8 cellular contexts compared by ENCODE assay signal in genomic region chr19:53504345-53504703, GRCh38. TPM values are rescaled to one million over a fixed set of nuclear protein-coding genes. Genes with fewer than 3 reads are reported as not detected.
DNase-seq lines count a peak whose midpoint lies in the region; ATAC-seq, FAIRE-seq and TF ChIP-seq lines count a peak whose summit lies in the region.
"Not testable (repeated sequence)": the region's sequence is repeated elsewhere in the genome, so short reads cannot be mapped to it uniquely, and the experiment has no call there.

No MANE protein-coding gene starts in this region.

- peak; percentile 53 for ATAC-seq in activated CD4-positive, alpha-beta T cell treated with anti-CD3 and anti-CD28 coated beads for 36 hours

- H3K27me3 ChIP-seq in endothelial cell of umbilical vein (ENCODE audit: control insufficient read depth in 2 of 2, insufficient read depth in 2 of 2, low read length in 2 of 2); iPS-18a (ENCODE audit: control insufficient read depth, insufficient read depth, low read length); skeletal muscle tissue (ENCODE audit: control insufficient read depth in 3 of 3, insufficient read depth in 3 of 3, low read length in 3 of 3): not testable (repeated sequence)

- not testable (repeated sequence) for H3K4me1 ChIP-seq in endothelial cell of umbilical vein (ENCODE audit: control insufficient read depth, extremely low read depth, insufficient read depth, low read length); iPS-18a (ENCODE audit: control insufficient read depth, low read depth, low read length); skeletal muscle tissue (ENCODE audit: control insufficient read depth in 3 of 3, insufficient read depth in 3 of 3, low read length in 3 of 3)

- not testable (repeated sequence) for H3K9me1 ChIP-seq in endothelial cell of umbilical vein (replicated peaks; ENCODE audit: control insufficient read depth, extremely low read depth, insufficient read depth, low read length)

- POLR2A ChIA-PET in AG04449 (lab: Yijun Ruan, JAX); activated CD4-positive, alpha-beta T cell treated with anti-CD3 and anti-CD28 coated beads for 36 hours (lab: Charles Lee); endothelial cell of umbilical vein (lab: Charles Lee): not testable (repeated sequence)

- not testable (repeated sequence) for BruUV-seq in endothelial cell of umbilical vein (replicated peaks; lab: Mats Ljungman, UMichigan)

- not testable (repeated sequence) for TF ChIP-seq CTCF in AG04449 (IDR thresholded peaks at IDR 0.05; ENCODE audit: insufficient read depth, low read length, missing control alignments)
- TF ChIP-seq CTCF in GM12873 (IDR thresholded peaks at IDR 0.05; ENCODE audit: insufficient read depth, low read depth, low read length, missing control alignments): peak; percentile 2
- peak in 1 of 2 donors; percentile 7 for TF ChIP-seq CTCF in endothelial cell of umbilical vein (IDR thresholded peaks at IDR 0.05; ENCODE audit: extremely low read depth in 1 of 2, insufficient read depth in 1 of 2, low read depth in 1 of 2, low read length in 2 of 2)
- peak; percentile 8 for TF ChIP-seq CTCF in nephron progenitor cell (IDR thresholded peaks at IDR 0.05)

- not testable (repeated sequence) for H3K4me2 ChIP-seq in endothelial cell of umbilical vein (ENCODE audit: insufficient read depth, low read length)

- CTCF ChIA-PET in AG04449 (lab: Yijun Ruan, JAX); activated CD4-positive, alpha-beta T cell treated with anti-CD3 and anti-CD28 coated beads for 36 hours (lab: Charles Lee): not testable (repeated sequence)
- CTCF ChIA-PET in endothelial cell of umbilical vein (lab: Charles Lee): interaction anchor here (0.6 kb wide), 1 partner anchor 79 kb away, joined by 3 read pairs; no protein-coding TSS in a partner anchor

- dilution Hi-C loops in endothelial cell of umbilical vein (cut with MboI; ENCODE audit: extremely low pct_ligation_motif_present, low sequenced_read_pairs): not testable (repeated sequence)

- intact Hi-C loops in activated CD4-positive, alpha-beta T cell treated with anti-CD3 and anti-CD28 coated beads for 36 hours (cut with DNase I, micrococcal nuclease): loop anchor here in 1 of 2 experiments (1.0 kb wide), 1 partner anchor 242 kb away; no protein-coding TSS in a partner anchor
- intact Hi-C loops in endothelial cell of umbilical vein (cut with micrococcal nuclease): not testable (repeated sequence)

- H3K9ac ChIP-seq in endothelial cell of umbilical vein (replicated peaks; ENCODE audit: extremely low read depth, insufficient read depth, low read length); iPS-18a (ENCODE audit: low read length); skeletal muscle tissue (ENCODE audit: low read depth in 1 of 3, low read length in 3 of 3): not testable (repeated sequence)

- not testable (repeated sequence) for H3K9me3 Mint-ChIP-seq in activated CD4-positive, alpha-beta T cell treated with anti-CD3 and anti-CD28 coated beads for 36 hours (ENCODE audit: low read depth); nephron progenitor cell

- H4K20me1 ChIP-seq in endothelial cell of umbilical vein (replicated peaks; ENCODE audit: control insufficient read depth, extremely low read depth, insufficient read depth, low read length): not testable (repeated sequence)

- H3K4me3 Mint-ChIP-seq in activated CD4-positive, alpha-beta T cell treated with anti-CD3 and anti-CD28 coated beads for 36 hours: not testable (repeated sequence)
- peak overlapping the region; percentile 71 for H3K4me3 Mint-ChIP-seq in nephron progenitor cell

- DNase-seq in AG04449 (ENCODE audit: low read depth, low spot score); endothelial cell of umbilical vein (ENCODE audit: low read depth, low spot score): not testable (repeated sequence)
- peak; percentile 5 for DNase-seq in NCI-H345 (lab: John Stamatoyannopoulos, UW)
- DNase-seq in activated CD4-positive, alpha-beta T cell treated with anti-CD3 and anti-CD28 coated beads for 36 hours: peak; percentile 14
- peak; percentile 18 for DNase-seq in nephron progenitor cell

- H3K79me2 ChIP-seq in endothelial cell of umbilical vein (ENCODE audit: control insufficient read depth, insufficient read depth, low read length): not testable (repeated sequence)

- H3K36me3 ChIP-seq in endothelial cell of umbilical vein (ENCODE audit: control insufficient read depth in 2 of 2, extremely low read depth in 1 of 2, insufficient read depth in 2 of 2, low read length in 2 of 2); iPS-18a (ENCODE audit: control insufficient read depth, low read depth, low read length); skeletal muscle tissue (ENCODE audit: control insufficient read depth in 3 of 3, insufficient read depth in 3 of 3, low read length in 3 of 3): not testable (repeated sequence)

- H3K9me3 ChIP-seq in endothelial cell of umbilical vein (replicated peaks; ENCODE audit: control insufficient read depth, insufficient read depth, low read length); iPS-18a (ENCODE audit: control insufficient read depth, low read depth, low read length); skeletal muscle tissue (ENCODE audit: control insufficient read depth in 3 of 3, low read length in 3 of 3): not testable (repeated sequence)

- not testable (repeated sequence) for H3K36me3 Mint-ChIP-seq in activated CD4-positive, alpha-beta T cell treated with anti-CD3 and anti-CD28 coated beads for 36 hours (ENCODE audit: low read depth); nephron progenitor cell (ENCODE audit: low read depth)

- not testable (repeated sequence) for TF ChIP-seq POLR2A in endothelial cell of umbilical vein (IDR thresholded peaks at IDR 0.05; ENCODE audit: low read depth, low read length)

- peaks cover 27% of the 10 kb centered on the region for H3K27me3 Mint-ChIP-seq in activated CD4-positive, alpha-beta T cell treated with anti-CD3 and anti-CD28 coated beads for 36 hours
- not testable (repeated sequence) for H3K27me3 Mint-ChIP-seq in nephron progenitor cell (ENCODE audit: low read depth, poor library complexity)

- FAIRE-seq in endothelial cell of umbilical vein (lab: Jason Lieb, UNC): peak; percentile 83

- H3K4me1 Mint-ChIP-seq in activated CD4-positive, alpha-beta T cell treated with anti-CD3 and anti-CD28 coated beads for 36 hours: not testable (repeated sequence)
- H3K4me1 Mint-ChIP-seq in nephron progenitor cell: peaks cover 52% of the 10 kb centered on the region

- H2AFZ ChIP-seq in endothelial cell of umbilical vein (ENCODE audit: low read depth, low read length): not testable (repeated sequence)

- not testable (repeated sequence) for H3K27ac Mint-ChIP-seq in activated CD4-positive, alpha-beta T cell treated with anti-CD3 and anti-CD28 coated beads for 36 hours
- peak overlapping the region; percentile 88 for H3K27ac Mint-ChIP-seq in nephron progenitor cell

- H3K4me3 ChIP-seq in AG04449 (ENCODE audit: low read depth, low read length) (peak overlapping the region; percentile 3; the same call in 1 of the 2 replicates), iPS-18a (ENCODE audit: low read length) (peak overlapping the region; percentile 39), skeletal muscle tissue (ENCODE audit: low read length in 3 of 3) (peak overlapping the region; percentile 29 to 61 (median 40))
- not testable (repeated sequence) for H3K4me3 ChIP-seq in endothelial cell of umbilical vein (replicated peaks in 1 of 3; ENCODE audit: insufficient read depth in 1 of 3, low read depth in 1 of 3, low read length in 3 of 3)

- H3K27ac ChIP-seq in endothelial cell of umbilical vein (ENCODE audit: insufficient read depth, low read depth, low read length); iPS-18a (ENCODE audit: low read length); skeletal muscle tissue (ENCODE audit: low read depth, low read length): not testable (repeated sequence)

RNA-seq across cellular contexts. Expression of gene ZNF331, which starts 33.6 kb away (rescaled TPM):
- 10 to 100 TPM; 24.3 to 29.7 TPM for total RNA-seq in activated CD4-positive, alpha-beta T cell treated with anti-CD3 and anti-CD28 coated beads for 36 hours
- total RNA-seq in endothelial cell of umbilical vein: 11.2 TPM in 2 replicates
- polyA plus RNA-seq in endothelial cell of umbilical vein: 3.9 and 6.2 TPM in 2 replicates
- polyA plus RNA-seq in endothelial cell of umbilical vein (2011; cell fraction: cytosol; rRNA removed): 2.3 and 3.6 TPM in 2 replicates
- 18.4 and 27.7 TPM in 2 replicates for polyA plus RNA-seq in endothelial cell of umbilical vein (2011; cell fraction: nucleus; rRNA removed)
- polyA plus RNA-seq in endothelial cell of umbilical vein (2012): 6.9 and 7.0 TPM in 2 replicates
- polyA minus RNA-seq in endothelial cell of umbilical vein: 6.4 and 9.2 TPM in 2 replicates
- 5.1 TPM for polyA minus RNA-seq in endothelial cell of umbilical vein (2011; cell fraction: cytosol; rRNA and poly(A)+ RNA removed)
- 10.5 and 11.8 TPM in 2 replicates for polyA minus RNA-seq in endothelial cell of umbilical vein (2011; cell fraction: nucleus; rRNA and poly(A)+ RNA removed)
- total RNA-seq in skeletal muscle tissue: 6.3 TPM

RNA-seq across cellular contexts. Expression of gene ZNF813, which starts 36.8 kb away (rescaled TPM):
- total RNA-seq in activated CD4-positive, alpha-beta T cell treated with anti-CD3 and anti-CD28 coated beads for 36 hours: 1 to 10 TPM; 5.8 to 7.4 TPM
- 2.3 TPM in 2 replicates for total RNA-seq in endothelial cell of umbilical vein
- polyA plus RNA-seq in endothelial cell of umbilical vein: 0.37 and 0.47 TPM in 2 replicates
- 0.68 and 0.85 TPM in 2 replicates for polyA plus RNA-seq in endothelial cell of umbilical vein (2011; cell fraction: cytosol; rRNA removed)
- polyA plus RNA-seq in endothelial cell of umbilical vein (2011; cell fraction: nucleus; rRNA removed): 0.78 and 1.0 TPM in 2 replicates
- 1.4 and 2.4 TPM in 2 replicates for polyA plus RNA-seq in endothelial cell of umbilical vein (2012)
- polyA minus RNA-seq in endothelial cell of umbilical vein: 2.8 TPM in 2 replicates
- polyA minus RNA-seq in endothelial cell of umbilical vein (2011; cell fraction: cytosol; rRNA and poly(A)+ RNA removed): 1.0 TPM
- polyA minus RNA-seq in endothelial cell of umbilical vein (2011; cell fraction: nucleus; rRNA and poly(A)+ RNA removed): 2.5 and 2.6 TPM in 2 replicates
- total RNA-seq in skeletal muscle tissue: 3.1 TPM
